12 cellular contexts compared by ENCODE assay signal in the genomic region with DNA sequence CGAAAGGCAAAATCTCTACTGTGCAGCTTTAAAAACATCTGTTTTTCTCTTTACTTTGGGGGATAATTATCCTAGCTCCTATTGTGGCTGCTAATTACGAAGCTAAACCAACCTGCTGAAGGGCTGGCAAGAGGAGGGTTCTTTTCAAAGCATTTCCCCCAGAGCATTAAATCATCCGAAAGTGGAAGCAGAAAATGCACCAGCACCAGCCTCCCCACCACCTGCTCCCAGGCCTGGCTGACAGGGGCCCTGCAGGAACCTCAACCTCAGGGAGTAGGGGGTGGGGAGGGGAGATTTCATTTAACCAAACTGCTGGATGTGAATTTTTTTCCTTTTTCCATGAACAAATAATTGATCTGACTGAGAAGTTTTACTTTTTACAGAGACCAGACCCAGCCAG. TPM values are rescaled to one million over a fixed set of nuclear protein-coding genes. Genes with fewer than 3 reads are reported as not detected.
DNase-seq lines count a peak whose midpoint lies in the region; ATAC-seq and FAIRE-seq lines count a peak whose summit lies in the region.
"Had no signal": no experiment of that assay in that cellular context is flagged by ENCODE, and none has a peak within 500 bp of the region (broad histone marks: within the 10 kb centered on the region; RNA-seq: fewer than 3 reads in every experiment).

No MANE protein-coding gene starts in this region.

- DNase-seq in GM19239 (ENCODE audit: insufficient read length, low spot score) (peak; percentile 57), NCI-H1436 (lab: John Stamatoyannopoulos, UW) (peak; percentile 98), NOMO-1 (lab: John Stamatoyannopoulos, UW; ENCODE audit: unreplicated experiment in 2 of 2) (peak; percentile 52 to 69), naive B cell (peak; percentile 38), NCI-H2196 (lab: John Stamatoyannopoulos, UW; ENCODE audit: unreplicated experiment) (no peak)
- no peak for DNase-seq in CD8-positive, alpha-beta memory T cell
- DNase-seq in activated naive CD4-positive, alpha-beta T cell treated with anti-CD3 and anti-CD28 coated beads, Interleukin-2, amount 50 U/mL, for 72 hours (ENCODE audit: low spot score in 2 of 2) = no peak
- DNase-seq: anterior cingulate cortex; CD8-positive, alpha-beta T cell; heart right ventricle; mammary epithelial cell had no signal

- no peaks in the 10 kb centered on the region for H3K36me3 Mint-ChIP-seq in naive B cell
- H3K36me3 Mint-ChIP-seq in CD8-positive, alpha-beta memory T cell = no peaks in the 10 kb centered on the region
- no peaks in the 10 kb centered on the region for H3K36me3 Mint-ChIP-seq in activated naive CD4-positive, alpha-beta T cell treated with anti-CD3 and anti-CD28 coated beads, Interleukin-2, amount 50 U/mL, for 72 hours
- H3K36me3 Mint-ChIP-seq: CD8-positive, alpha-beta T cell had no signal

- H3K27me3 ChIP-seq in CD8-positive, alpha-beta memory T cell (ENCODE audit: insufficient read depth, low read length, poor library complexity, severe bottlenecking) = no peaks in the 10 kb centered on the region
- H3K27me3 ChIP-seq: heart right ventricle had no signal

- H3K4me1 Mint-ChIP-seq in naive B cell = peaks cover 3 to 20% (median 10%) of the 10 kb centered on the region in 3 donors
- peaks cover 0 to 3% (median 0%) of the 10 kb centered on the region in 3 donors for H3K4me1 Mint-ChIP-seq in CD8-positive, alpha-beta memory T cell

- ATAC-seq in naive B cell (ENCODE audit: low read depth in 2 of 2) (peak in 1 of 2 donors; percentile 62), HG03175 (IDR thresholded peaks at IDR 0.05; ENCODE audit: unreplicated experiment) (no peak)
- no peak for ATAC-seq in activated naive CD4-positive, alpha-beta T cell treated with anti-CD3 and anti-CD28 coated beads, Interleukin-2, amount 50 U/mL, for 72 hours
- ATAC-seq: CD8-positive, alpha-beta T cell; heart right ventricle had no signal

- H3K4me3 Mint-ChIP-seq in naive B cell = peak overlapping the region in 3 of 8 donors; percentile 10 to 45 (median 17)
- H3K4me3 Mint-ChIP-seq in CD8-positive, alpha-beta memory T cell = no peak overlapping the region
- H3K4me3 Mint-ChIP-seq: CD8-positive, alpha-beta T cell had no signal

- no peak for FAIRE-seq in GM19239 (lab: Jason Lieb, UNC)

- H3K4me3 ChIP-seq in CD8-positive, alpha-beta memory T cell (ENCODE audit: low read length) = no peak overlapping the region
- H3K4me3 ChIP-seq: heart right ventricle had no signal

- H3K9me3 Mint-ChIP-seq in naive B cell = no peaks in the 10 kb centered on the region
- H3K9me3 Mint-ChIP-seq in CD8-positive, alpha-beta memory T cell = no peaks in the 10 kb centered on the region
- no peaks in the 10 kb centered on the region for H3K9me3 Mint-ChIP-seq in activated naive CD4-positive, alpha-beta T cell treated with anti-CD3 and anti-CD28 coated beads, Interleukin-2, amount 50 U/mL, for 72 hours
- H3K9me3 Mint-ChIP-seq: CD8-positive, alpha-beta T cell had no signal

- H3K27ac Mint-ChIP-seq in naive B cell = peak overlapping the region in 2 of 6 donors; percentile 32 to 69
- H3K27ac Mint-ChIP-seq in CD8-positive, alpha-beta memory T cell = no peak overlapping the region
- no peak overlapping the region for H3K27ac Mint-ChIP-seq in activated naive CD4-positive, alpha-beta T cell treated with anti-CD3 and anti-CD28 coated beads, Interleukin-2, amount 50 U/mL, for 72 hours
- H3K27ac Mint-ChIP-seq: CD8-positive, alpha-beta T cell had no signal

- H3K27me3 Mint-ChIP-seq in naive B cell = no peaks in the 10 kb centered on the region
- peaks cover 12 to 21% of the 10 kb centered on the region in 2 donors for H3K27me3 Mint-ChIP-seq in CD8-positive, alpha-beta memory T cell

- CTCF ChIA-PET in CD8-positive, alpha-beta memory T cell (lab: Charles Lee) = no interaction called here

- POLR2A ChIA-PET in CD8-positive, alpha-beta memory T cell (lab: Charles Lee) = no interaction called here

- H3K36me3 ChIP-seq in CD8-positive, alpha-beta memory T cell (ENCODE audit: insufficient read depth, low read length) = no peaks in the 10 kb centered on the region
- H3K36me3 ChIP-seq: heart right ventricle had no signal

- peaks cover 19% of the 10 kb centered on the region for H3K4me1 ChIP-seq in CD8-positive, alpha-beta memory T cell (ENCODE audit: insufficient read depth, low read length)

- no peaks in the 10 kb centered on the region for H3K9me3 ChIP-seq in CD8-positive, alpha-beta memory T cell (ENCODE audit: low read length)
- H3K9me3 ChIP-seq: heart right ventricle had no signal

- H3K27ac ChIP-seq in CD8-positive, alpha-beta memory T cell (ENCODE audit: low read depth, low read length) = no peak overlapping the region

RNA-seq across cellular contexts. Expression of gene CHST15, which starts 56.3 kb away (rescaled TPM):
- 10 to 100 TPM; 13.4 to 19.5 (median 17.0) TPM for polyA plus RNA-seq in naive B cell (ENCODE audit: low read depth in 6 of 6)
- total RNA-seq in CD8-positive, alpha-beta memory T cell = under 1 TPM; 0.18 to 0.24 TPM
- not detected for polyA plus RNA-seq in CD8-positive, alpha-beta memory T cell
- 1 to 10 TPM in 1 of 2 donors, under 1 TPM in 1; 0.80 to 7.8 TPM for total RNA-seq in activated naive CD4-positive, alpha-beta T cell treated with anti-CD3 and anti-CD28 coated beads, Interleukin-2, amount 50 U/mL, for 72 hours

Comparison
In these comparisons a context has a peak if more than half of its experiments do, and no peak if none do; other contexts are left out.
1. DNase-seq: peak in GM19239 (single experiment), NCI-H1436 (single experiment), NOMO-1 (2 of 2) and naive B cell (single experiment); none in CD8-positive, alpha-beta memory T cell (0 of 5), activated naive CD4-positive, alpha-beta T cell treated with anti-CD3 and anti-CD28 coated beads, Interleukin-2, amount 50 U/mL, for 72 hours (0 of 2) and NCI-H2196 (single experiment).